In the genomic region with DNA sequence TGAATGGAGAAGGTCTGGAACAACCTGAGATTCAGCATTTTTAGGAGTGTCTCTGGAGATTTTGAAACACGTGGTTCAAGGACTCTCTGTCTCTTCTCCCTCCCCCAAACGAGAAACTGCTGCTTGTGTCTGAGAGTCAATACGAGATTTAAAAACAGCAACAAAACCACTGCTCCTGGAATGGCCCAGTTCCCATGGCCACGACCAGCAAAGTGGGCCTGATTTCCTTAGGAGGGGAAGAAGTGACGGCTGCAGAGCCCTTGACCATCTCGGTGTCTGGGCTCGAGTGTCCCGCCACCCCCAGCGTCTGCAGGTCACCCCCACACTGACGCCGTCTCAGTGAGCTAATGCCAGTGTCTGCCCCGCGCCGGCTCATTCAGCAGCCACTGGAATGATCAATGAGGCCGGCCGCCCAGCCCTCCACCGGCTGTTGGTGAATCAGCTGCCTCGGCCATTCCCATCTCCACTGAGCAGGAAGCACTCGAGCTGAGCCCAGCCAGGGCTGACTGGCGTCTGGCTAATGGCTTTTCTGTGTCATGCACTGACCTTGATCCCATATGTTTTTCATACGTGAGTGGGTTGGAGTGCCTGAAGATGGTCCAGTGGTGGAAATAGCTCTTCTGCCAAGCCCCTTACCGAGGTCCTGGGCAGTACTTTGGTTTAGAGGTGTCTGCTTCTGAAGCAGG, we compare ENCODE assay signal across 8 cellular contexts.
DNase-seq lines count a peak whose midpoint lies in the region; ATAC-seq, FAIRE-seq and TF ChIP-seq lines count a peak whose summit lies in the region.

No MANE protein-coding gene starts in this region.

- 2% methylated on average over 10 of the region's 22 CpGs for WGBS in HepG2 (ENCODE audit: low lambda C conversion rate)

- no peak for TF ChIP-seq POLR2A in HepG2 (IDR thresholded peaks at IDR 0.05; ENCODE audit: insufficient read depth in 1 of 2, low read depth in 2 of 2, low read length in 2 of 2)

- peak; percentile 100 for ATAC-seq in HepG2
- no peak for ATAC-seq in GM21529 (IDR thresholded peaks at IDR 0.05; ENCODE audit: unreplicated experiment)

- 0 out of 2 replicates have a peak, but pooled peaks have one; percentile 9 for TF ChIP-seq RAD21 in HepG2 (CRISPR knock-in tag; IDR thresholded peaks at IDR 0.05)

- peak; percentile 90 for FAIRE-seq in HepG2 (lab: Jason Lieb, UNC)

- H3K4me1 ChIP-seq in HepG2 (ENCODE audit: insufficient read depth, low read length): peaks cover 20% of the 10 kb centered on the region

- H3K9me3 ChIP-seq in HepG2 (ENCODE audit: low read length): no peaks in the 10 kb centered on the region

- TF ChIP-seq EP300 in HepG2 (IDR thresholded peaks at IDR 0.05; ENCODE audit: low read depth in 2 of 2, low read length in 2 of 2) (no peak), HepG2 (CRISPR knock-in tag; IDR thresholded peaks at IDR 0.05; ENCODE audit: borderline replicate concordance) (no peak)

- H3K4me3 ChIP-seq in coronary artery: peak overlapping the region; percentile 66
- peak overlapping the region; percentile 49 to 71 (median 56) for H3K4me3 ChIP-seq in HepG2 (replicated peaks in 1 of 3; ENCODE audit: insufficient read depth in 1 of 3, low read depth in 2 of 3, low read length in 3 of 3)

- in situ Hi-C loops in HepG2 (cut with HindIII; ENCODE audit: extremely low pct_ligation_motif_present, low pct_unique_long_range_greater_than_20kb): no loop called here

- H3K4me2 ChIP-seq in HepG2 (ENCODE audit: low read depth, low read length): peak overlapping the region; percentile 97

- H4K20me1 ChIP-seq in HepG2 (ENCODE audit: insufficient read depth, low read length): no peaks in the 10 kb centered on the region

- peak overlapping the region; percentile 49; the same call in 1 of the 2 replicates for H3K9ac ChIP-seq in HepG2 (ENCODE audit: insufficient read depth, low read depth, low read length)

- TF ChIP-seq CTCF in coronary artery (IDR thresholded peaks at IDR 0.05) (no peak), HepG2 (CRISPR knock-in tag; IDR thresholded peaks at IDR 0.05) (peak; percentile 20; the same call in 1 of the 2 replicates)

- no peaks in the 10 kb centered on the region for H3K36me3 ChIP-seq in HepG2 (replicated peaks in 1 of 2; ENCODE audit: control insufficient read depth in 1 of 2, insufficient read depth in 2 of 2, low read length in 2 of 2)

- no peaks in the 10 kb centered on the region for H3K79me2 ChIP-seq in HepG2 (ENCODE audit: insufficient read depth, low read length)

- H3K27ac ChIP-seq in coronary artery (peak overlapping the region in 1 of 2 donors; percentile 76), HepG2 (ENCODE audit: extremely low read length, insufficient read depth, low read length) (no peak overlapping the region), temporal lobe (ENCODE audit: low read depth, low read length) (peak overlapping the region; percentile 63)

- DNase-seq in DMS53 (lab: John Stamatoyannopoulos, UW): peak; percentile 99
- DNase-seq in NCI-H226: peak; percentile 12
- peak; percentile 81 for DNase-seq in coronary artery (ENCODE audit: low spot score)
- DNase-seq in HepG2 (ENCODE audit: low spot score): peak; percentile 92
- no peak for DNase-seq in inferior parietal cortex (ENCODE audit: extremely low spot score)
- DNase-seq in MV-4-11 (lab: John Stamatoyannopoulos, UW): no peak

- POLR2A ChIA-PET in HepG2 (lab: Yijun Ruan, JAX): interaction anchor here (1.3 kb wide), 1 partner anchor 138 kb away, joined by 3 read pairs; no protein-coding TSS in a partner anchor

- CTCF ChIA-PET in HepG2 (lab: Yijun Ruan, JAX; ENCODE audit: low intra/inter-chr PET ratio, low total read pairs): no interaction called here

- H2AFZ ChIP-seq in HepG2 (ENCODE audit: low read length): peak overlapping the region; percentile 29

- H3K27me3 ChIP-seq in HepG2 (ENCODE audit: control insufficient read depth in 1 of 2, insufficient read depth in 2 of 2, low read length in 2 of 2): no peaks in the 10 kb centered on the region

- BruUV-seq in HepG2 (replicated peaks; lab: Mats Ljungman, UMichigan): no TSS peak

- intact Hi-C loops in HepG2 (cut with micrococcal nuclease; ENCODE audit: unreplicated experiment): no loop called here

TF ChIP-seq in HepG2, 621 proteins besides CTCF, POLR2A, EP300 and RAD21 (continues in another document):
- no peak for TF ChIP-seq ZSCAN31 (CRISPR knock-in tag; IDR thresholded peaks at IDR 0.05; ENCODE audit: low read depth)
- TF ChIP-seq, protein P1, sequence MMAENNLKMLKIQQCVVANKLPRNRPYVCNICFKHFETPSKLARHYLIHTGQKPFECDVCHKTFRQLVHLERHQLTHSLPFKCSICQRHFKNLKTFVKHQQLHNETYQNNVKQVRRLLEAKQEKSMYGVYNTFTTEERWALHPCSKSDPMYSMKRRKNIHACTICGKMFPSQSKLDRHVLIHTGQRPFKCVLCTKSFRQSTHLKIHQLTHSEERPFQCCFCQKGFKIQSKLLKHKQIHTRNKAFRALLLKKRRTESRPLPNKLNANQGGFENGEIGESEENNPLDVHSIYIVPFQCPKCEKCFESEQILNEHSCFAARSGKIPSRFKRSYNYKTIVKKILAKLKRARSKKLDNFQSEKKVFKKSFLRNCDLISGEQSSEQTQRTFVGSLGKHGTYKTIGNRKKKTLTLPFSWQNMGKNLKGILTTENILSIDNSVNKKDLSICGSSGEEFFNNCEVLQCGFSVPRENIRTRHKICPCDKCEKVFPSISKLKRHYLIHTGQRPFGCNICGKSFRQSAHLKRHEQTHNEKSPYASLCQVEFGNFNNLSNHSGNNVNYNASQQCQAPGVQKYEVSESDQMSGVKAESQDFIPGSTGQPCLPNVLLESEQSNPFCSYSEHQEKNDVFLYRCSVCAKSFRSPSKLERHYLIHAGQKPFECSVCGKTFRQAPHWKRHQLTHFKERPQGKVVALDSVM (CRISPR knock-in tag; IDR thresholded peaks at IDR 0.05): no peak
- no peak for TF ChIP-seq REL (CRISPR knock-in tag; conservative IDR thresholded peaks at IDR 0.05)
- TF ChIP-seq NFKBIZ (CRISPR knock-in tag; IDR thresholded peaks at IDR 0.05): no peak
- TF ChIP-seq SIX4 (CRISPR knock-in tag; IDR thresholded peaks at IDR 0.05): no peak
- TF ChIP-seq U2AF2 (IDR thresholded peaks at IDR 0.05; ENCODE audit: low read depth, low read length): no peak
- TF ChIP-seq MIER2 (CRISPR knock-in tag; IDR thresholded peaks at IDR 0.05): no peak
- no peak for TF ChIP-seq ZNF879 (CRISPR knock-in tag; IDR thresholded peaks at IDR 0.05)
- TF ChIP-seq ZNF589 (CRISPR knock-in tag; conservative IDR thresholded peaks at IDR 0.05): no peak
- TF ChIP-seq ZKSCAN1 (IDR thresholded peaks at IDR 0.05; ENCODE audit: low read length): no peak
- TF ChIP-seq BHLHE40 (IDR thresholded peaks at IDR 0.05; ENCODE audit: low read length): no peak
- no peak for TF ChIP-seq HNF1B (CRISPR knock-in tag; IDR thresholded peaks at IDR 0.05)
- TF ChIP-seq ZFP82 (CRISPR knock-in tag; IDR thresholded peaks at IDR 0.05; ENCODE audit: borderline replicate concordance): no peak
- TF ChIP-seq ZNF576 (CRISPR knock-in tag; IDR thresholded peaks at IDR 0.05): no peak
- TF ChIP-seq KAT7 (CRISPR knock-in tag; IDR thresholded peaks at IDR 0.05; ENCODE audit: borderline replicate concordance): 0 out of 2 replicates have a peak, but pooled peaks have one; percentile 27
- TF ChIP-seq ZFP36L1 (CRISPR knock-in tag; IDR thresholded peaks at IDR 0.05): no peak
- TF ChIP-seq PBX2 (CRISPR knock-in tag; IDR thresholded peaks at IDR 0.05): peak; percentile 53; the same call in 1 of the 2 replicates
- TF ChIP-seq SNRNP70 (IDR thresholded peaks at IDR 0.05; ENCODE audit: low read depth, low read length): no peak
- no peak for TF ChIP-seq RFXAP (CRISPR knock-in tag; IDR thresholded peaks at IDR 0.05; ENCODE audit: borderline replicate concordance)
- no peak for TF ChIP-seq SP4 (CRISPR knock-in tag; IDR thresholded peaks at IDR 0.05)
- no peak for TF ChIP-seq SOX13 (IDR thresholded peaks at IDR 0.05)
- TF ChIP-seq SOX13 (CRISPR knock-in tag; conservative IDR thresholded peaks at IDR 0.05 in 1 of 2, IDR thresholded peaks at IDR 0.05 in 1 of 2): peak in 1 of 2 experiments; percentile 39; a peak in 1 of 4 replicates
- no peak; the same call in 1 of the 2 replicates for TF ChIP-seq ZNF205 (CRISPR knock-in tag; IDR thresholded peaks at IDR 0.05)
- TF ChIP-seq, protein P2, sequence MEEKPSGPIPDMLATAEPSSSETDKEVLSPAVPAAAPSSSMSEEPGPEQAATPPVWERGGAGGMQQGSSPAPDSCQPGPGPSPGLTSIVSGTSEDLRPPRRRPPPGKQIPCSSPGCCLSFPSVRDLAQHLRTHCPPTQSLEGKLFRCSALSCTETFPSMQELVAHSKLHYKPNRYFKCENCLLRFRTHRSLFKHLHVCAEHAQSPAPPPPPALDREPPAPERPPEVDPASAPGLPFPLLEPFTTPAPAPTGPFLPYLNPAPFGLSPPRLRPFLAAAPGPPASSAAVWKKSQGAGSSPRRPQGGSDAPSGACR (CRISPR knock-in tag; IDR thresholded peaks at IDR 0.05): no peak

Comparison
In these comparisons a context has a peak if more than half of its experiments do, and no peak if none do; other contexts are left out.
1. DNase-seq: peak in DMS53 (single experiment), NCI-H226 (single experiment), coronary artery (single experiment) and HepG2 (single experiment); none in inferior parietal cortex (single experiment) and MV-4-11 (single experiment).